Comparison of ENCODE assay signal across 21 cellular contexts in the genomic region with DNA sequence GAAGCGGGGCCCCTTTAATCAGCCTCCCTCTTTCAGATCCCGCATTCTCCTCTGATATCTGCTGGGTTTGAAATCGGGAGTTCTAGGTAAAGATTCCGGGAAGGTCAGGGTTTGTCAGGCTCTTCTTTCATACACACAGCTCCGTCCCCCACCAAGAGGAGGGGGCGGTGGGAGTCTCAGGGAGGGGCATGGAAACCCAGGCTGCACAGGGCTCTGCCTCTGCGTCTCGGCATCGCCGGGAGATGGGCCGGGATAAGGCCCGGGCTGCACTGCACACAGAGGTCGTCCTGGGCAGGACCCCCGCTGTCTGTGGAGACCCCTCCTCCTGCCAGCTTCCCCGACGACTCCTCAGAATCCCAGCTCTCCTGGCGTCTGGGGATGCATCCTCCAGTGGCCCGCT.
DNase-seq lines count a peak whose midpoint lies in the region; ATAC-seq and TF ChIP-seq lines count a peak whose summit lies in the region.
"Had no signal": no experiment of that assay in that cellular context is flagged by ENCODE, and none has a peak within 500 bp of the region (broad histone marks: within the 10 kb centered on the region; RNA-seq: fewer than 3 reads in every experiment).

No MANE protein-coding gene starts in this region.

- H3K27me3 ChIP-seq in H7 (ENCODE audit: control insufficient read depth, insufficient read depth, low read length) (no peaks in the 10 kb centered on the region), neural progenitor cell (no peaks in the 10 kb centered on the region), right atrium auricular region (no peaks in the 10 kb centered on the region)
- H3K27me3 ChIP-seq: BLaER1, MG63 had no signal

- CTCF ChIA-PET in WTC11 (lab: Charles Lee), result interaction anchor here (1.5 to 1.6 kb wide), 2 partner anchors 12 to 62 kb away, joined by 4 read pairs; no protein-coding TSS in a partner anchor
- CTCF ChIA-PET in activated CD8-positive, alpha-beta T cell treated with anti-CD3 and anti-CD28 coated beads for 36 hours (lab: Charles Lee), result interaction anchor here (0.6 kb wide), 1 partner anchor 13 kb away, joined by 3 read pairs; no protein-coding TSS in a partner anchor

- peaks cover 6% of the 10 kb centered on the region for H3F3A ChIP-seq in neural progenitor cell (ENCODE audit: low read depth)

- intact Hi-C loops in activated CD8-positive, alpha-beta T cell treated with anti-CD3 and anti-CD28 coated beads for 36 hours (cut with micrococcal nuclease), result no loop called here

- peak; percentile 75 for DNase-seq in H7
- DNase-seq in WTC11 (ENCODE audit: low spot score), result no peak
- DNase-seq in glutamatergic neuron, result no peak
- DNase-seq in neural progenitor cell (ENCODE audit: low spot score), result peak; percentile 25
- DNase-seq in activated CD8-positive, alpha-beta T cell treated with anti-CD3 and anti-CD28 coated beads for 36 hours, result no peak
- no peak for DNase-seq in right atrium auricular region (ENCODE audit: low spot score)
- no peak for DNase-seq in iPS-NIHi11 (ENCODE audit: low spot score)
- DNase-seq: Caco-2; CD4-positive, alpha-beta T cell; EL; GDM1; KBM-7; MG63; NCI-H1105 treated with DMSO at 0.1 percent for 48 hours; NCI-H146; NCI-H2029; NCI-H526 treated with DMSO at 0.1 percent for 48 hours; RPMI8226; SHP77 had no signal

- no peak overlapping the region for H3K9ac ChIP-seq in neural progenitor cell
- H3K9ac ChIP-seq: BLaER1 had no signal

- no peak overlapping the region for H3K27ac ChIP-seq in neural progenitor cell
- no peak overlapping the region for H3K27ac ChIP-seq in right atrium auricular region
- H3K27ac ChIP-seq: BLaER1 had no signal

- TF ChIP-seq CTCF in WTC11 (IDR thresholded peaks at IDR 0.05), result no peak
- TF ChIP-seq CTCF in glutamatergic neuron (IDR thresholded peaks at IDR 0.05; ENCODE audit: partially characterized antibody, unreplicated experiment), result no peak
- no peak for TF ChIP-seq CTCF in neural progenitor cell (IDR thresholded peaks at IDR 0.05)
- TF ChIP-seq CTCF in activated CD8-positive, alpha-beta T cell treated with anti-CD3 and anti-CD28 coated beads for 36 hours (IDR thresholded peaks at IDR 0.05), result no peak
- TF ChIP-seq CTCF in right atrium auricular region (IDR thresholded peaks at IDR 0.05), result no peak

- H3K4me3 Mint-ChIP-seq in WTC11 (no peak overlapping the region), glutamatergic neuron (ENCODE audit: unreplicated experiment) (peak overlapping the region; percentile 55), neural progenitor cell (no peak overlapping the region)
- no peak overlapping the region for H3K4me3 Mint-ChIP-seq in activated CD8-positive, alpha-beta T cell treated with anti-CD3 and anti-CD28 coated beads for 36 hours
- H3K4me3 Mint-ChIP-seq: CD4-positive, alpha-beta T cell had no signal

- POLR2A ChIA-PET in WTC11 (lab: Charles Lee), result interaction anchor here (0.6 kb wide), 1 partner anchor 244 kb away, joined by 3 read pairs; no protein-coding TSS in a partner anchor
- POLR2A ChIA-PET in activated CD8-positive, alpha-beta T cell treated with anti-CD3 and anti-CD28 coated beads for 36 hours (lab: Charles Lee), result no interaction called here

- H3K9me3 ChIP-seq in neural progenitor cell (ENCODE audit: low read depth), result no peaks in the 10 kb centered on the region
- peaks cover 0 to 8% of the 10 kb centered on the region in 2 donors for H3K9me3 ChIP-seq in right atrium auricular region
- H3K9me3 ChIP-seq: Caco-2, MG63 had no signal

- no peak overlapping the region for H2AFZ ChIP-seq in neural progenitor cell (replicated peaks)

- no peaks in the 10 kb centered on the region for H3K4me1 Mint-ChIP-seq in WTC11
- H3K4me1 Mint-ChIP-seq in glutamatergic neuron (ENCODE audit: low read depth, unreplicated experiment), result peaks cover 16% of the 10 kb centered on the region
- H3K4me1 Mint-ChIP-seq in neural progenitor cell, result peaks cover 16% of the 10 kb centered on the region
- H3K4me1 Mint-ChIP-seq in activated CD8-positive, alpha-beta T cell treated with anti-CD3 and anti-CD28 coated beads for 36 hours (ENCODE audit: low read depth), result no peaks in the 10 kb centered on the region

- H3K36me3 Mint-ChIP-seq in WTC11 (peaks cover 8% of the 10 kb centered on the region), glutamatergic neuron (ENCODE audit: unreplicated experiment) (peaks cover 5% of the 10 kb centered on the region), neural progenitor cell (peaks cover 13% of the 10 kb centered on the region)
- peaks cover 3% of the 10 kb centered on the region for H3K36me3 Mint-ChIP-seq in activated CD8-positive, alpha-beta T cell treated with anti-CD3 and anti-CD28 coated beads for 36 hours (ENCODE audit: low read depth)

- H3K4me2 ChIP-seq in neural progenitor cell, result no peak overlapping the region
- H3K4me2 ChIP-seq: BLaER1 had no signal

- peaks cover 7% of the 10 kb centered on the region for H3K9me3 Mint-ChIP-seq in WTC11
- peaks cover 5% of the 10 kb centered on the region for H3K9me3 Mint-ChIP-seq in glutamatergic neuron (ENCODE audit: unreplicated experiment)
- peaks cover 1% of the 10 kb centered on the region for H3K9me3 Mint-ChIP-seq in neural progenitor cell
- no peaks in the 10 kb centered on the region for H3K9me3 Mint-ChIP-seq in activated CD8-positive, alpha-beta T cell treated with anti-CD3 and anti-CD28 coated beads for 36 hours
- H3K9me3 Mint-ChIP-seq: CD4-positive, alpha-beta T cell had no signal

- peaks cover 2% of the 10 kb centered on the region for H3K36me3 ChIP-seq in H7 (replicated peaks; ENCODE audit: control insufficient read depth, insufficient read depth, low read length)
- H3K36me3 ChIP-seq in neural progenitor cell, result no peaks in the 10 kb centered on the region
- peaks cover 29% of the 10 kb centered on the region for H3K36me3 ChIP-seq in right atrium auricular region

- ATAC-seq in WTC11 (peak; percentile 38; the same call in 1 of the 2 replicates), GM18861 (IDR thresholded peaks at IDR 0.05; ENCODE audit: unreplicated experiment) (no peak)
- no peak for ATAC-seq in activated CD8-positive, alpha-beta T cell treated with anti-CD3 and anti-CD28 coated beads for 36 hours

- H4K20me1 ChIP-seq in neural progenitor cell (ENCODE audit: low read depth), result peaks cover 16% of the 10 kb centered on the region

- H3K27me3 Mint-ChIP-seq in WTC11 (ENCODE audit: low read depth) (no peaks in the 10 kb centered on the region), glutamatergic neuron (ENCODE audit: unreplicated experiment) (peaks cover 5% of the 10 kb centered on the region), neural progenitor cell (ENCODE audit: insufficient read depth, low read depth) (peaks cover 2% of the 10 kb centered on the region)
- no peaks in the 10 kb centered on the region for H3K27me3 Mint-ChIP-seq in activated CD8-positive, alpha-beta T cell treated with anti-CD3 and anti-CD28 coated beads for 36 hours
- H3K27me3 Mint-ChIP-seq: CD4-positive, alpha-beta T cell had no signal

- no peaks in the 10 kb centered on the region for H3K79me2 ChIP-seq in neural progenitor cell (ENCODE audit: low read depth)

- H3K27ac Mint-ChIP-seq in WTC11, result 0 out of 2 replicates have a peak overlapping the region, but pooled peaks have one; percentile 15
- peak overlapping the region; percentile 52 for H3K27ac Mint-ChIP-seq in glutamatergic neuron (ENCODE audit: unreplicated experiment)
- H3K27ac Mint-ChIP-seq in neural progenitor cell, result peak overlapping the region; percentile 85
- H3K27ac Mint-ChIP-seq in activated CD8-positive, alpha-beta T cell treated with anti-CD3 and anti-CD28 coated beads for 36 hours, result no peak overlapping the region
- H3K27ac Mint-ChIP-seq: CD4-positive, alpha-beta T cell had no signal

- H3K4me3 ChIP-seq in H7 (ENCODE audit: insufficient read depth, low read depth, low read length) (no peak overlapping the region), neural progenitor cell (no peak overlapping the region), right atrium auricular region (no peak overlapping the region)
- H3K4me3 ChIP-seq: BLaER1, MG63 had no signal

- H3K4me1 ChIP-seq in neural progenitor cell (peaks cover 10% of the 10 kb centered on the region), right atrium auricular region (no peaks in the 10 kb centered on the region)
- H3K4me1 ChIP-seq: Caco-2 had no signal

TF ChIP-seq in WTC11, 78 proteins besides CTCF, POLR2A, EP300 and RAD21:
- TF ChIP-seq RELA (CRISPR knock-in tag; IDR thresholded peaks at IDR 0.05; ENCODE audit: borderline replicate concordance) (no peak), ZNF138 (CRISPR knock-in tag; conservative IDR thresholded peaks at IDR 0.05) (no peak), JUN (CRISPR knock-in tag; IDR thresholded peaks at IDR 0.05) (no peak), FOXP1 (CRISPR knock-in tag; IDR thresholded peaks at IDR 0.05; ENCODE audit: borderline replicate concordance) (no peak)

Comparison
In these comparisons a context has a peak if more than half of its experiments do, and no peak if none do; other contexts are left out.
1. DNase-seq: peak in H7 (single experiment) and neural progenitor cell (single experiment); none in WTC11 (single experiment), glutamatergic neuron (single experiment), activated CD8-positive, alpha-beta T cell treated with anti-CD3 and anti-CD28 coated beads for 36 hours (single experiment), right atrium auricular region (single experiment) and iPS-NIHi11 (single experiment).